ENCODE assay signal across 1 cellular context in genomic region chr13:29908917-29909755, GRCh38.
TF ChIP-seq lines count a peak whose summit lies in the region.

No MANE protein-coding gene starts in this region.

TF ChIP-seq in HEK293, 187 proteins besides CTCF, POLR2A, EP300 and RAD21 (continued from another document and continues in another):
- no peak for TF ChIP-seq ZNF148 (tag by site-specific recombination; IDR thresholded peaks at IDR 0.05; ENCODE audit: borderline replicate concordance)
- TF ChIP-seq ZIC2 (tag by site-specific recombination; IDR thresholded peaks at IDR 0.05), result peak; percentile 63
- TF ChIP-seq ZEB2 (tag by site-specific recombination; IDR thresholded peaks at IDR 0.05), result peak; percentile 95
- TF ChIP-seq GFI1B (tag by site-specific recombination; IDR thresholded peaks at IDR 0.05), result peak; percentile 66
- no peak for TF ChIP-seq ZNF184 (tag by site-specific recombination; IDR thresholded peaks at IDR 0.05)
- 0 out of 2 replicates have a peak, but pooled peaks have one; percentile 24 for TF ChIP-seq ZNF76 (tag by site-specific recombination; IDR thresholded peaks at IDR 0.05; ENCODE audit: borderline replicate concordance, low read depth)
- TF ChIP-seq SP7 (tag by site-specific recombination; IDR thresholded peaks at IDR 0.05), result peak; percentile 64
- TF ChIP-seq KLF8 (tag by site-specific recombination; IDR thresholded peaks at IDR 0.05), result peak; percentile 38; the same call in 1 of the 2 replicates
- TF ChIP-seq ZNF174 (tag by site-specific recombination; IDR thresholded peaks at IDR 0.05), result no peak
- no peak for TF ChIP-seq ZNF677 (tag by site-specific recombination; IDR thresholded peaks at IDR 0.05)
- TF ChIP-seq ELK4 (IDR thresholded peaks at IDR 0.05; ENCODE audit: borderline replicate concordance, low read depth, low read length), result no peak
- 0 out of 2 replicates have a peak, but pooled peaks have one; percentile 21 for TF ChIP-seq ZNF398 (tag by site-specific recombination; IDR thresholded peaks at IDR 0.05)
- TF ChIP-seq ZNF518A (tag by site-specific recombination; conservative IDR thresholded peaks at IDR 0.05; ENCODE audit: low read depth), result 0 out of 2 replicates have a peak, but pooled peaks have one; percentile 27
- 0 out of 2 replicates have a peak, but pooled peaks have one; percentile 28 for TF ChIP-seq KLF16 (tag by site-specific recombination; IDR thresholded peaks at IDR 0.05)
- no peak for TF ChIP-seq ZFP37 (tag by site-specific recombination; IDR thresholded peaks at IDR 0.05)
- TF ChIP-seq ZNF529 (tag by site-specific recombination; IDR thresholded peaks at IDR 0.05; ENCODE audit: insufficient replicate concordance), result no peak
- TF ChIP-seq ZNF423 (tag by site-specific recombination; IDR thresholded peaks at IDR 0.05), result peak; percentile 70
- no peak for TF ChIP-seq EGR2 (tag by site-specific recombination; IDR thresholded peaks at IDR 0.05; ENCODE audit: low read depth)
- 0 out of 2 replicates have a peak, but pooled peaks have one; percentile 52 for TF ChIP-seq ZSCAN23 (tag by site-specific recombination; IDR thresholded peaks at IDR 0.05)
- TF ChIP-seq PATZ1 (tag by site-specific recombination; IDR thresholded peaks at IDR 0.05), result peak; percentile 28; the same call in 1 of the 2 replicates
- peak; percentile 69; the same call in 1 of the 2 replicates for TF ChIP-seq HOXD13 (CRISPR knock-in tag; IDR thresholded peaks at IDR 0.05; ENCODE audit: borderline replicate concordance)
- no peak for TF ChIP-seq ZNF391 (tag by site-specific recombination; IDR thresholded peaks at IDR 0.05; ENCODE audit: borderline replicate concordance, low read depth)
- TF ChIP-seq ZNF704 (tag by site-specific recombination; IDR thresholded peaks at IDR 0.05), result no peak
- peak; percentile 58; the same call in 1 of the 2 replicates for TF ChIP-seq OSR2 (tag by site-specific recombination; IDR thresholded peaks at IDR 0.05)
- TF ChIP-seq ZBTB8A (tag by site-specific recombination; IDR thresholded peaks at IDR 0.05), result 0 out of 2 replicates have a peak, but pooled peaks have one; percentile 29
- no peak for TF ChIP-seq ZSCAN4 (tag by site-specific recombination; IDR thresholded peaks at IDR 0.05)
- no peak for TF ChIP-seq REST (tag by site-specific recombination; IDR thresholded peaks at IDR 0.05)
- 0 out of 2 replicates have a peak, but pooled peaks have one; percentile 9 for TF ChIP-seq SP2 (tag by site-specific recombination; IDR thresholded peaks at IDR 0.05)
- TF ChIP-seq BCL11B (tag by site-specific recombination; IDR thresholded peaks at IDR 0.05; ENCODE audit: low read depth), result peak; percentile 58; the same call in 1 of the 2 replicates
- peak; percentile 58 for TF ChIP-seq PRDM6 (tag by site-specific recombination; IDR thresholded peaks at IDR 0.05)
- no peak for TF ChIP-seq ZNF561 (tag by site-specific recombination; IDR thresholded peaks at IDR 0.05; ENCODE audit: borderline replicate concordance)
- no peak for TF ChIP-seq ZNF624 (tag by site-specific recombination; IDR thresholded peaks at IDR 0.05)
- TF ChIP-seq GLIS1 (tag by site-specific recombination; IDR thresholded peaks at IDR 0.05), result peak; percentile 95
- TF ChIP-seq ZNF843 (tag by site-specific recombination; IDR thresholded peaks at IDR 0.05), result peak; percentile 87; the same call in 1 of the 2 replicates
- TF ChIP-seq ZNF24 (tag by site-specific recombination; IDR thresholded peaks at IDR 0.05), result 0 out of 2 replicates have a peak, but pooled peaks have one; percentile 28
- no peak for TF ChIP-seq ZNF701 (tag by site-specific recombination; IDR thresholded peaks at IDR 0.05)
- TF ChIP-seq ZXDB (tag by site-specific recombination; IDR thresholded peaks at IDR 0.05), result peak; percentile 43; the same call in 1 of the 2 replicates
- TF ChIP-seq FEZF1 (tag by site-specific recombination; IDR thresholded peaks at IDR 0.05), result peak; percentile 94
- TF ChIP-seq ZNF133 (tag by site-specific recombination; IDR thresholded peaks at IDR 0.05), result no peak
